ENCODE assay signal across 8 cellular contexts in the genomic region with DNA sequence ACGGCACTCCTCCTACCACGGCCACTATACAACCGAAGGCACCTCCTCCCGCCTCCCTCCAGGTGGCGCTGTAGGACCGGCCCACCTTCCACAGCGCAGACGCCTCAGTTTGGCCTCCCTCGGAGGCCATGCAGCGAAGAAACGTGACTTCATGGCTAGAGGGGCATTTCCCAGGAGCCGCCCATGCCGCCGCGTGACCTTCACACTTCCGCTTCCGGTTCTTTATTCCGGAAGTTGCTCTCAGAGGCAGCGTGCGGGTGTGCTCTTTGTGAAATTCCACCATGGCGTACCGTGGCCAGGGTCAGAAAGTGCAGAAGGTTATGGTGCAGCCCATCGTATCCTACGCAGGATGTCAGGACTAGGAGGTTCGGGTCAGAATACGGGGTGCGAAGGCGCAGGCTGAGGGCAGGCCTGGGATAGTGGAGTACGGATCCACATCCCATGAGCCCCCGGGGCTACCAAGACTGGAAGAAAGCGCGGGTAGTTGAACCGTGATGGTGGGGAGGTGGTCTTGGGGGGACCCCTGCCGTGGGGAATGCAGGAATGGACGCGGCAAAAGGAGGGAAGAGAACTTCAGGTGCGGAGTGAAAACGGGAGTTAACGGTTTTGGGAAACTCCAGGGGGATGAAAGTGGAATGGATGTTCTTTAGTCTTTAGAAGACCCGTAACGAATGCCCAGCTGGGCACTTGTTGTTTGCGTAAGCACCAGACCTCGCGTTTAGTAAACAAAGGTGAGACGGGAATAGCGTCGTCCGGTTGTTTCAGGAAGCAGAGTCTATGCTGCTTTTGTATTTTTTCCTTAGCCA. TPM values are rescaled to one million over a fixed set of nuclear protein-coding genes. Genes with fewer than 3 reads are reported as not detected.
DNase-seq lines count a peak whose midpoint lies in the region; ATAC-seq and TF ChIP-seq lines count a peak whose summit lies in the region.

A gene (plus strand): TSS at position 221 of the 806 bp plus-strand sequence. CDS start 61 bp downstream, at position 282.

- ATAC-seq in HG02623 (IDR thresholded peaks at IDR 0.05; ENCODE audit: unreplicated experiment) = peak; percentile 95
- peak; percentile 98 to 99 for ATAC-seq in activated naive CD4-positive, alpha-beta T cell treated with anti-CD3 and anti-CD28 coated beads, Interleukin-2, amount 50 U/mL, for 72 hours
- ATAC-seq in thoracic aorta (ENCODE audit: insufficient number of reproducible peaks, low FRiP score, low read depth) = peak; percentile 86

- peaks cover 26% of the 10 kb centered on the region for H3K79me2 ChIP-seq in osteoblast (ENCODE audit: insufficient read depth, low read length)

- peak within 1 kb of the TSS; percentile 94 for H2AFZ ChIP-seq in osteoblast (ENCODE audit: low read length)

- peak within 1 kb of the TSS; percentile 100 for H3K27ac Mint-ChIP-seq in activated naive CD4-positive, alpha-beta T cell treated with anti-CD3 and anti-CD28 coated beads, Interleukin-2, amount 50 U/mL, for 72 hours

- peak; percentile 89 for TF ChIP-seq CTCF in GM12864 (IDR thresholded peaks at IDR 0.05; ENCODE audit: low read depth, low read length, missing control alignments)
- TF ChIP-seq CTCF in osteoblast (IDR thresholded peaks at IDR 0.05; ENCODE audit: extremely low read depth, low read depth, low read length) = peak; percentile 86
- TF ChIP-seq CTCF in thoracic aorta (IDR thresholded peaks at IDR 0.05) = peak; percentile 86

- H3K36me3 ChIP-seq in osteoblast (ENCODE audit: insufficient read depth, low read length) (peaks cover 36% of the 10 kb centered on the region), thoracic aorta (peaks cover 16% of the 10 kb centered on the region)

- no peaks in the 10 kb centered on the region for H4K20me1 ChIP-seq in osteoblast (ENCODE audit: insufficient read depth, low read length)

- no peaks in the 10 kb centered on the region for H3K9me3 ChIP-seq in osteoblast (ENCODE audit: low read depth, low read length)
- H3K9me3 ChIP-seq in thoracic aorta = no peaks in the 10 kb centered on the region

- peak within 1 kb of the TSS; percentile 96 for H3K4me3 ChIP-seq in GM12864 (ENCODE audit: low read depth, low read length)
- peak within 1 kb of the TSS; percentile 83 for H3K4me3 ChIP-seq in osteoblast (ENCODE audit: insufficient read depth, low read length)
- H3K4me3 ChIP-seq in thoracic aorta = peak within 1 kb of the TSS; percentile 71

- H3K36me3 Mint-ChIP-seq in activated naive CD4-positive, alpha-beta T cell treated with anti-CD3 and anti-CD28 coated beads, Interleukin-2, amount 50 U/mL, for 72 hours = peaks cover 24 to 35% of the 10 kb centered on the region in 2 donors

- H3K27ac ChIP-seq in osteoblast (ENCODE audit: low read depth, low read length) = peak within 1 kb of the TSS; percentile 81
- peak within 1 kb of the TSS; percentile 26 to 42 for H3K27ac ChIP-seq in thoracic aorta

- H3K4me2 ChIP-seq in osteoblast (ENCODE audit: insufficient read depth, low read length) = peak within 1 kb of the TSS; percentile 95

- no peaks in the 10 kb centered on the region for H3K9me3 Mint-ChIP-seq in activated naive CD4-positive, alpha-beta T cell treated with anti-CD3 and anti-CD28 coated beads, Interleukin-2, amount 50 U/mL, for 72 hours

- peaks cover 33% of the 10 kb centered on the region for H3K4me1 ChIP-seq in osteoblast (ENCODE audit: insufficient read depth, low read length)
- peaks cover 8 to 41% of the 10 kb centered on the region in 2 donors for H3K4me1 ChIP-seq in thoracic aorta (ENCODE audit: control insufficient read depth in 1 of 2, low read depth in 2 of 2)

- H3K27me3 ChIP-seq in osteoblast (ENCODE audit: insufficient read depth, low read length) (no peaks in the 10 kb centered on the region), thoracic aorta (replicated peaks; ENCODE audit: insufficient read depth) (no peaks in the 10 kb centered on the region)

- DNase-seq in GM12864 (ENCODE audit: low read depth) (peak; percentile 93), NCI-H1092 treated with DMSO at 0.1 percent for 48 hours (lab: John Stamatoyannopoulos, UW) (peak; percentile 99), SKM-1 (lab: John Stamatoyannopoulos, UW; ENCODE audit: unreplicated experiment) (peak; percentile 100), glomerular visceral epithelial cell (ENCODE audit: extremely low spot score) (peak; percentile 99), osteoblast (ENCODE audit: insufficient read length, low spot score, missing footprints) (peak; percentile 95), thoracic aorta (ENCODE audit: low spot score) (peak; percentile 84)
- peak; percentile 97 to 98 for DNase-seq in activated naive CD4-positive, alpha-beta T cell treated with anti-CD3 and anti-CD28 coated beads, Interleukin-2, amount 50 U/mL, for 72 hours (ENCODE audit: low spot score in 2 of 2)

RNA-seq across cellular contexts. Expression of the gene that starts here (rescaled TPM):
- total RNA-seq in activated naive CD4-positive, alpha-beta T cell treated with anti-CD3 and anti-CD28 coated beads, Interleukin-2, amount 50 U/mL, for 72 hours = 100 to 1,000 TPM; 211 to 285 TPM
- 45.7 and 46.3 TPM in 2 replicates for total RNA-seq in osteoblast
- total RNA-seq in thoracic aorta = 10 to 100 TPM; 16.8 to 55.3 TPM

Comparison
In these comparisons a context has a peak if more than half of its experiments do, and no peak if none do; other contexts are left out.
1. Peak in every context shown above with its lines: DNase-seq, ATAC-seq, H3K4me3 ChIP-seq and H3K27ac ChIP-seq.